26 cellular contexts compared by ENCODE assay signal in genomic region chr3:45031531-45031930, GRCh38. TPM values are rescaled to one million over a fixed set of nuclear protein-coding genes. Genes with fewer than 3 reads are reported as not detected.
"Had no signal": no experiment of that assay in that cellular context is flagged by ENCODE, and none has a peak within 500 bp of the region (broad histone marks: within the 10 kb centered on the region; RNA-seq: fewer than 3 reads in every experiment).

No MANE protein-coding gene starts in this region.

- H3K9me3 ChIP-seq: esophagus muscularis mucosa, gastrocnemius medialis, heart right ventricle, left lung, lower lobe of right lung had no signal

- FAIRE-seq: colon, endothelial cell of umbilical vein, islet of Langerhans, keratinocyte had no signal

- H3K27me3 ChIP-seq: dorsolateral prefrontal cortex, esophagus muscularis mucosa, heart right ventricle had no signal

- DNase-seq: dermis blood vessel endothelial cell; dorsolateral prefrontal cortex; effector CD4-positive, alpha-beta T cell; effector memory CD4-positive, alpha-beta T cell; foreskin fibroblast; foreskin melanocyte; gastrocnemius medialis; glutamatergic neuron; head of caudate nucleus; heart right ventricle; hippocampal formation; left cardiac atrium; left lung; left ventricle myocardium superior; lower lobe of right lung; mesenchymal stem cell; midbrain had no signal

- H3K36me3 ChIP-seq: gastrocnemius medialis, left lung had no signal

- ATAC-seq: gastrocnemius medialis, heart right ventricle, left cardiac atrium, left lung, left ventricle myocardium superior, lower lobe of right lung had no signal

- H3K4me3 ChIP-seq: coronary artery, dorsolateral prefrontal cortex, esophagus muscularis mucosa, gastrocnemius medialis, heart right ventricle, left lung, lower lobe of right lung had no signal

- H3K27ac ChIP-seq: coronary artery, dorsolateral prefrontal cortex, esophagus muscularis mucosa, gastrocnemius medialis, left lung, lower lobe of right lung had no signal

RNA-seq across cellular contexts. Expression of gene CLEC3B, which starts 5.4 kb away (rescaled TPM):
- total RNA-seq: endothelial cell of umbilical vein, epithelial cell of proximal tubule, glomerular endothelial cell, kidney epithelial cell had no signal
- polyA plus RNA-seq: keratinocyte had no signal
